Comparison of ENCODE assay signal across 8 cellular contexts in the genomic region with DNA sequence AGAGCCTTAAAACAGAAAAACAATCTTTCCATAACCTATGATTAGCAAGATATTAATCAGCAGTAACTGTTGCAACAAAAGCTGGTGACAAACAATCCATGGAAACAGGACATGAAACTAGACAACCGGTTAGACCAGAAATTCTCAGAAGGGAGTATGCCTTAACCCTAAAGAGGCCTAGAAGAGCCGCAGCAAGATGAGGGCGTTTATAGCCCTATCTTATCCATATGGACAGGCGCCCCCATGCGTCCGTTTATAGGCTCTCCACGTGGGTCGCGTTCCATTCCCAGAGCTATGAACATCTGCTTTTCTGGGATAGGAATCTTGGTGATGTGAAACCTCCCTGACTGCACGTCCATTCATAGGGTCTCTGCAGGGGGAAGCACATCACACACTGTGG.
A peak's percentile ranks its signal among the peaks of the same experiment; 100 is the strongest.
DNase-seq lines count a peak whose midpoint lies in the region; ATAC-seq and TF ChIP-seq lines count a peak whose summit lies in the region.
"Not testable (repeated sequence)": the region's sequence is repeated elsewhere in the genome, so short reads cannot be mapped to it uniquely, and the experiment has no call there.

No MANE protein-coding gene starts in this region.

- not testable (repeated sequence) for H3K4me2 ChIP-seq in OCI-LY1 (ENCODE audit: low read length)

- ATAC-seq in WTC11, result not testable (repeated sequence)

- not testable (repeated sequence) for H3K36me3 Mint-ChIP-seq in WTC11; progenitor cell of endocrine pancreas (ENCODE audit: insufficient read depth)

- not testable (repeated sequence) for H3K9me2 ChIP-seq in OCI-LY1 (ENCODE audit: low read depth, low read length)

- H3K27me3 ChIP-seq in BE2C; OCI-LY1 (ENCODE audit: insufficient read depth, low read length); iPS DF 6.9 (ENCODE audit: control insufficient read depth, insufficient read depth, low read length): not testable (repeated sequence)

- H3K4me3 Mint-ChIP-seq in WTC11; progenitor cell of endocrine pancreas (ENCODE audit: low read depth): not testable (repeated sequence)

- H3F3A ChIP-seq in OCI-LY1 (ENCODE audit: insufficient read depth, low read length), result not testable (repeated sequence)

- not testable (repeated sequence) for H3K9me3 ChIP-seq in BE2C; OCI-LY1 (ENCODE audit: low read length); iPS DF 6.9 (ENCODE audit: control insufficient read depth, insufficient read depth, low read length)

- not testable (repeated sequence) for TF ChIP-seq CTCF in BE2C (IDR thresholded peaks at IDR 0.05; ENCODE audit: low read depth, low read length)
- TF ChIP-seq CTCF in GM12874 (IDR thresholded peaks at IDR 0.05; ENCODE audit: insufficient read depth, low read depth, low read length), result 0 out of 2 replicates have a peak, but pooled peaks have one; percentile 24
- peak; percentile 44; the same call in 1 of the 2 replicates for TF ChIP-seq CTCF in OCI-LY1 (IDR thresholded peaks at IDR 0.05; ENCODE audit: low read length)
- TF ChIP-seq CTCF in WTC11 (IDR thresholded peaks at IDR 0.05), result peak; percentile 63
- peak; percentile 42 for TF ChIP-seq CTCF in progenitor cell of endocrine pancreas (IDR thresholded peaks at IDR 0.05; ENCODE audit: unreplicated experiment)

- not testable (repeated sequence) for H3K27me3 Mint-ChIP-seq in WTC11 (ENCODE audit: low read depth); progenitor cell of endocrine pancreas

- POLR2A ChIA-PET in WTC11 (lab: Charles Lee), result not testable (repeated sequence)

- H3K36me3 ChIP-seq in BE2C; OCI-LY1 (ENCODE audit: insufficient read depth, low read length); iPS DF 6.9 (ENCODE audit: control insufficient read depth, insufficient read depth, low read length): not testable (repeated sequence)

- not testable (repeated sequence) for H3K9ac ChIP-seq in OCI-LY1 (ENCODE audit: low read length)

- not testable (repeated sequence) for H3K27ac Mint-ChIP-seq in WTC11, progenitor cell of endocrine pancreas

- H4K20me1 ChIP-seq in OCI-LY1 (ENCODE audit: insufficient read depth, low read length), result not testable (repeated sequence)

- H3K4me1 Mint-ChIP-seq in WTC11; progenitor cell of endocrine pancreas (ENCODE audit: low read depth): not testable (repeated sequence)

- H3K27ac ChIP-seq in OCI-LY1 (ENCODE audit: low read depth, low read length, poor library complexity, severe bottlenecking); iPS DF 6.9 (ENCODE audit: low read length): not testable (repeated sequence)

- not testable (repeated sequence) for H3K79me2 ChIP-seq in OCI-LY1 (ENCODE audit: insufficient read depth, low read length)

- H3K4me1 ChIP-seq in BE2C; OCI-LY1 (ENCODE audit: insufficient read depth, low read length, severe bottlenecking); iPS DF 6.9 (ENCODE audit: control insufficient read depth, insufficient read depth, low read length): not testable (repeated sequence)

- DNase-seq in BE2C, result peak; percentile 18
- peak; percentile 4 for DNase-seq in M059J (ENCODE audit: low read depth)
- peak; percentile 80 for DNase-seq in WTC11 (ENCODE audit: low spot score)
- peak; percentile 56 for DNase-seq in ecto neural progenitor cell (ENCODE audit: low spot score)
- DNase-seq in iPS DF 6.9 (ENCODE audit: low read depth, low spot score), result peak; percentile 45
- not testable (repeated sequence) for DNase-seq in progenitor cell of endocrine pancreas (ENCODE audit: low spot score, unreplicated experiment)

- not testable (repeated sequence) for H3K9me3 Mint-ChIP-seq in WTC11; progenitor cell of endocrine pancreas (ENCODE audit: low read depth)

- no CpG with 5 or more reads among the region's 10 CpGs for WGBS in iPS DF 6.9 (ENCODE audit: insufficient coverage, insufficient read length)

- not testable (repeated sequence) for H2AFZ ChIP-seq in OCI-LY1 (ENCODE audit: low read length)

- not testable (repeated sequence) for H3K4me3 ChIP-seq in BE2C (ENCODE audit: low read depth, low read length); OCI-LY1 (ENCODE audit: low read depth, low read length, poor library complexity, severe bottlenecking); iPS DF 6.9 (ENCODE audit: low read length)

- CTCF ChIA-PET in WTC11 (lab: Charles Lee), result interaction anchor here (0.6 to 0.8 kb wide), 2 partner anchors 8 to 23 kb away, joined by 3 to 5 read pairs; no protein-coding TSS in a partner anchor

TF ChIP-seq in WTC11, 78 proteins besides CTCF, POLR2A, EP300 and RAD21:
- TF ChIP-seq, protein P1, sequence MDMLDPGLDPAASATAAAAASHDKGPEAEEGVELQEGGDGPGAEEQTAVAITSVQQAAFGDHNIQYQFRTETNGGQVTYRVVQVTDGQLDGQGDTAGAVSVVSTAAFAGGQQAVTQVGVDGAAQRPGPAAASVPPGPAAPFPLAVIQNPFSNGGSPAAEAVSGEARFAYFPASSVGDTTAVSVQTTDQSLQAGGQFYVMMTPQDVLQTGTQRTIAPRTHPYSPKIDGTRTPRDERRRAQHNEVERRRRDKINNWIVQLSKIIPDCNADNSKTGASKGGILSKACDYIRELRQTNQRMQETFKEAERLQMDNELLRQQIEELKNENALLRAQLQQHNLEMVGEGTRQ (CRISPR knock-in tag; IDR thresholded peaks at IDR 0.05), result peak; percentile 26; the same call in 1 of the 2 replicates
